23 cellular contexts compared by ENCODE assay signal in genomic region chr12:19665105-19665900, GRCh38.
"Had no signal": no experiment of that assay in that cellular context is flagged by ENCODE, and none has a peak within 500 bp of the region (broad histone marks: within the 10 kb centered on the region; RNA-seq: fewer than 3 reads in every experiment).

No MANE protein-coding gene starts in this region.

- H3K4me1 Mint-ChIP-seq: activated B cell treated with CpG ODN at 0.5 μM for 24 hours, brain had no signal

- H3K9me3 Mint-ChIP-seq: activated B cell treated with CpG ODN at 0.5 μM for 24 hours; activated naive CD4-positive, alpha-beta T cell treated with anti-CD3 and anti-CD28 coated beads for 36 hours; stimulated activated naive CD8-positive, alpha-beta T cell treated with anti-CD3 and anti-CD28 coated beads, Interleukin-15, Interleukin-2, amounts not matched to agents 100 ng/mL and 50 ng/mL, for 24 hours; T-helper 1 cell treated with Interleukin-12 subunit alpha and Interleukin-12 subunit beta and Interleukin-4 antibody, amounts not matched to agents 30 μg/mL and 1 μg/mL, for 36 hours had no signal

- DNase-seq: activated B cell treated with CpG ODN at 0.5 μM for 24 hours; activated CD4-positive, alpha-beta memory T cell treated with anti-CD3 and anti-CD28 coated beads for 36 hours; activated CD4-positive, alpha-beta T cell treated with anti-CD3 and anti-CD28 coated beads for 36 hours; activated naive CD4-positive, alpha-beta T cell treated with anti-CD3 and anti-CD28 coated beads for 36 hours; activated naive CD8-positive, alpha-beta T cell treated with anti-CD3 and anti-CD28 coated beads, Interleukin-2, amount 50 U/mL, for 24 hours; activated T-cell treated with anti-CD3 and anti-CD28 coated beads, Interleukin-2, amount 50 U/mL, for 48 hours; dermis blood vessel endothelial cell; effector CD8-positive, alpha-beta T cell; heart left ventricle; left colon; naive thymus-derived CD8-positive, alpha-beta T cell; pancreas; right cardiac atrium; stimulated activated CD4-positive, alpha-beta T cell treated with anti-CD3 and anti-CD28 coated beads, Interleukin-12 subunit alpha, Interleukin-12 subunit beta, amount 100 ng/mL, for 4 hours; stimulated activated CD4-positive, alpha-beta T cell treated with anti-CD3 and anti-CD28 coated beads, Interleukin-4, amount 100 ng/mL, for 4 hours; T1000; transverse colon had no signal

- H3K27me3 ChIP-seq: heart left ventricle, neutrophil, pancreas, suprapubic skin, transverse colon, vagina had no signal

- H3K9me3 ChIP-seq: heart left ventricle, neutrophil, pancreas, suprapubic skin, transverse colon, vagina had no signal

- H3K27ac ChIP-seq: heart left ventricle, neutrophil, pancreas, suprapubic skin, transverse colon, vagina had no signal

- H3K4me3 Mint-ChIP-seq: activated B cell treated with CpG ODN at 0.5 μM for 24 hours; activated CD4-positive, alpha-beta memory T cell treated with anti-CD3 and anti-CD28 coated beads for 36 hours; activated CD4-positive, alpha-beta T cell treated with anti-CD3 and anti-CD28 coated beads for 36 hours; activated naive CD4-positive, alpha-beta T cell treated with anti-CD3 and anti-CD28 coated beads for 36 hours; activated naive CD8-positive, alpha-beta T cell treated with anti-CD3 and anti-CD28 coated beads, Interleukin-2, amount 50 U/mL, for 24 hours; brain; naive thymus-derived CD8-positive, alpha-beta T cell; stimulated activated naive CD8-positive, alpha-beta T cell treated with anti-CD3 and anti-CD28 coated beads, Interleukin-15, Interleukin-2, amounts not matched to agents 100 ng/mL and 50 ng/mL, for 24 hours; T-helper 1 cell treated with Interleukin-12 subunit alpha and Interleukin-12 subunit beta and Interleukin-4 antibody, amounts not matched to agents 30 μg/mL and 1 μg/mL, for 36 hours had no signal

- ATAC-seq: activated CD4-positive, alpha-beta T cell treated with anti-CD3 and anti-CD28 coated beads for 36 hours; activated naive CD8-positive, alpha-beta T cell treated with anti-CD3 and anti-CD28 coated beads, Interleukin-2, amount 50 U/mL, for 24 hours; heart left ventricle; left colon; naive thymus-derived CD8-positive, alpha-beta T cell; pancreas; right cardiac atrium had no signal

- H3K36me3 ChIP-seq: heart left ventricle, neutrophil, pancreas, suprapubic skin, transverse colon, vagina had no signal

- H3K4me1 ChIP-seq: heart left ventricle, pancreas, transverse colon, vagina had no signal

- H3K27me3 Mint-ChIP-seq: activated B cell treated with CpG ODN at 0.5 μM for 24 hours; activated CD4-positive, alpha-beta memory T cell treated with anti-CD3 and anti-CD28 coated beads for 36 hours; activated CD4-positive, alpha-beta T cell treated with anti-CD3 and anti-CD28 coated beads for 36 hours; brain; naive thymus-derived CD8-positive, alpha-beta T cell; stimulated activated naive CD8-positive, alpha-beta T cell treated with anti-CD3 and anti-CD28 coated beads, Interleukin-15, Interleukin-2, amounts not matched to agents 100 ng/mL and 50 ng/mL, for 24 hours had no signal

- H3K36me3 Mint-ChIP-seq: activated CD4-positive, alpha-beta memory T cell treated with anti-CD3 and anti-CD28 coated beads for 36 hours; brain; naive thymus-derived CD8-positive, alpha-beta T cell had no signal

- H3K27ac Mint-ChIP-seq: activated B cell treated with CpG ODN at 0.5 μM for 24 hours; activated CD4-positive, alpha-beta memory T cell treated with anti-CD3 and anti-CD28 coated beads for 36 hours; activated CD4-positive, alpha-beta T cell treated with anti-CD3 and anti-CD28 coated beads for 36 hours; activated naive CD4-positive, alpha-beta T cell treated with anti-CD3 and anti-CD28 coated beads for 36 hours; activated naive CD8-positive, alpha-beta T cell treated with anti-CD3 and anti-CD28 coated beads, Interleukin-2, amount 50 U/mL, for 24 hours; T-helper 1 cell treated with Interleukin-12 subunit alpha and Interleukin-12 subunit beta and Interleukin-4 antibody, amounts not matched to agents 30 μg/mL and 1 μg/mL, for 36 hours had no signal

- H3K4me3 ChIP-seq: heart left ventricle, pancreas, suprapubic skin, transverse colon, vagina had no signal
